ENCODE assay signal across 8 cellular contexts in genomic region chr3:9951598-9951961, GRCh38. TPM values are rescaled to one million over a fixed set of nuclear protein-coding genes. Genes with fewer than 3 reads are reported as not detected.
DNase-seq lines count a peak whose midpoint lies in the region; ATAC-seq, FAIRE-seq and TF ChIP-seq lines count a peak whose summit lies in the region.

No MANE protein-coding gene starts in this region.

- peak overlapping the region; percentile 15 for H3K27ac ChIP-seq in KOPT-K1 (ENCODE audit: low read depth, low read length, poor library complexity, severe bottlenecking)
- H3K27ac ChIP-seq in psoas muscle, result no peak overlapping the region

- no peaks in the 10 kb centered on the region for H3K9me3 ChIP-seq in KOPT-K1 (ENCODE audit: insufficient read depth, low read length, poor library complexity, severe bottlenecking)
- H3K9me3 ChIP-seq in endocrine pancreas (ENCODE audit: control insufficient read depth, low read length), result no peaks in the 10 kb centered on the region
- no peaks in the 10 kb centered on the region for H3K9me3 ChIP-seq in psoas muscle

- H3K27me3 ChIP-seq in endocrine pancreas (ENCODE audit: control insufficient read depth, insufficient read depth, low read length), result no peaks in the 10 kb centered on the region
- H3K27me3 ChIP-seq in psoas muscle (ENCODE audit: insufficient read depth in 3 of 3, low read length in 2 of 3), result no peaks in the 10 kb centered on the region

- H3K36me3 ChIP-seq in KOPT-K1 (ENCODE audit: insufficient read depth, low read length), result no peaks in the 10 kb centered on the region
- H3K36me3 ChIP-seq in endocrine pancreas (ENCODE audit: control insufficient read depth, insufficient read depth, low read length), result no peaks in the 10 kb centered on the region
- H3K36me3 ChIP-seq in psoas muscle (ENCODE audit: insufficient read depth in 1 of 2, low read depth in 1 of 2), result peaks cover 0 to 24% of the 10 kb centered on the region in 2 donors

- no peak for TF ChIP-seq CTCF in psoas muscle (IDR thresholded peaks at IDR 0.05)

- DNase-seq in psoas muscle (no peak), HTR-8/SVneo (ENCODE audit: insufficient read length, low spot score) (no peak), SK-N-DZ (ENCODE audit: low spot score) (no peak)

- no peaks in the 10 kb centered on the region for H3K4me1 ChIP-seq in endocrine pancreas (ENCODE audit: control insufficient read depth, insufficient read depth, low read length)
- peaks cover 19% of the 10 kb centered on the region for H3K4me1 ChIP-seq in psoas muscle

- peak overlapping the region; percentile 65 for H3K9ac ChIP-seq in endocrine pancreas (ENCODE audit: control insufficient read depth, insufficient read depth, low read length)

- intact Hi-C loops in psoas muscle (cut with DNase I), result no loop called here

- ATAC-seq in GM19023 (IDR thresholded peaks at IDR 0.05; ENCODE audit: unreplicated experiment) (peak; percentile 20), psoas muscle (no peak), HG03342 (IDR thresholded peaks at IDR 0.05; ENCODE audit: unreplicated experiment) (no peak), HG02763 (IDR thresholded peaks at IDR 0.05; ENCODE audit: unreplicated experiment) (no peak)

- WGBS in psoas muscle, 3 donors, result 41 to 49% (median 46%) methylated on average over 10 of the region's 10 CpGs

- no peak for FAIRE-seq in HTR-8/SVneo (lab: Jason Lieb, UNC)

- H3K4me3 ChIP-seq in endocrine pancreas (ENCODE audit: control insufficient read depth, insufficient read depth, low read length) (peak overlapping the region; percentile 43), psoas muscle (peak overlapping the region; percentile 64)

RNA-seq across cellular contexts. Expression of gene PRRT3, which starts 0.6 kb away (rescaled TPM):
- 1 to 10 TPM; 1.3 to 1.9 (median 1.6) TPM for total RNA-seq in psoas muscle
- 1 to 10 TPM in 1 of 3 donors, under 1 TPM in 2; 0.55 to 4.0 (median 0.65) TPM for polyA plus RNA-seq in psoas muscle
- polyA plus RNA-seq in SK-N-DZ (2014; cell fraction: cytosol; rRNA removed), result 3.3 and 3.7 TPM in 2 replicates
- 2.7 and 3.1 TPM in 2 replicates for polyA plus RNA-seq in SK-N-DZ (2014; cell fraction: nucleus; rRNA removed)

RNA-seq across cellular contexts. Expression of gene CRELD1, which starts 17.9 kb away (rescaled TPM):
- 10 to 100 TPM; 28.5 to 47.5 (median 37.8) TPM for total RNA-seq in psoas muscle
- 10 to 100 TPM; 24.2 to 35.0 (median 25.2) TPM for polyA plus RNA-seq in psoas muscle
- polyA plus RNA-seq in SK-N-DZ (2014; cell fraction: cytosol; rRNA removed), result 56.5 and 59.8 TPM in 2 replicates
- polyA plus RNA-seq in SK-N-DZ (2014; cell fraction: nucleus; rRNA removed), result 183 and 206 TPM in 2 replicates

RNA-seq across cellular contexts. Expression of gene IL17RC, which starts 34.7 kb away (rescaled TPM):
- 10 to 100 TPM; 10.4 to 27.0 (median 20.5) TPM for total RNA-seq in psoas muscle
- 10 to 100 TPM; 10.8 to 21.9 (median 13.9) TPM for polyA plus RNA-seq in psoas muscle
- 6.8 and 14.1 TPM in 2 replicates for polyA plus RNA-seq in SK-N-DZ (2014; cell fraction: cytosol; rRNA removed)
- 16.6 and 18.1 TPM in 2 replicates for polyA plus RNA-seq in SK-N-DZ (2014; cell fraction: nucleus; rRNA removed)

RNA-seq across cellular contexts. Expression of gene EMC3, which starts 35.1 kb away (rescaled TPM):
- 100 to 1,000 TPM; 145 to 266 (median 188) TPM for total RNA-seq in psoas muscle
- 100 to 1,000 TPM; 171 to 256 (median 198) TPM for polyA plus RNA-seq in psoas muscle
- 178 and 202 TPM in 2 replicates for polyA plus RNA-seq in SK-N-DZ (2014; cell fraction: cytosol; rRNA removed)
- polyA plus RNA-seq in SK-N-DZ (2014; cell fraction: nucleus; rRNA removed), result 54.3 and 81.4 TPM in 2 replicates

RNA-seq across cellular contexts. Expression of gene IL17RE, which starts 48.9 kb away (rescaled TPM):
- under 1 TPM; 0.20 to 0.84 (median 0.59) TPM for total RNA-seq in psoas muscle
- polyA plus RNA-seq in psoas muscle, result 1 to 10 TPM in 1 of 3 donors, under 1 TPM in 2; 0.07 to 1.1 (median 0.86) TPM
- 1.5 and 3.4 TPM in 2 replicates for polyA plus RNA-seq in SK-N-DZ (2014; cell fraction: cytosol; rRNA removed)
- 6.8 and 7.4 TPM in 2 replicates for polyA plus RNA-seq in SK-N-DZ (2014; cell fraction: nucleus; rRNA removed)
